In genomic region chr6:157034433-157035230, GRCh38 we compare ENCODE assay signal across 8 cellular contexts.
DNase-seq lines count a peak whose midpoint lies in the region; ATAC-seq, FAIRE-seq and TF ChIP-seq lines count a peak whose summit lies in the region.

No MANE protein-coding gene starts in this region.

- H2BK20ac ChIP-seq in H1 (ENCODE audit: low read length): no peak overlapping the region

- no peak overlapping the region for H3K4me2 ChIP-seq in H1 (ENCODE audit: insufficient read depth in 1 of 2, low read depth in 2 of 2, low read length in 2 of 2)

- H3K9me3 ChIP-seq in H1 (ENCODE audit: insufficient read depth in 2 of 2, low read depth in 1 of 2, low read length in 1 of 2): no peaks in the 10 kb centered on the region

- H3K23me2 ChIP-seq in H1 (ENCODE audit: low read depth, low read length): no peaks in the 10 kb centered on the region

- TF ChIP-seq CTCF in H1 (IDR thresholded peaks at IDR 0.05; ENCODE audit: control extremely low read depth in 1 of 3, insufficient read depth in 1 of 3, low read depth in 1 of 3, low read length in 3 of 3): peak in 2 of 3 experiments; percentile 44 to 56; a peak in 2 of 4 replicates
- peak; percentile 67 for TF ChIP-seq CTCF in natural killer cell (IDR thresholded peaks at IDR 0.05)

- no peak overlapping the region for H3K4ac ChIP-seq in H1 (replicated peaks; ENCODE audit: insufficient read length, low read depth, low read length)

- peak overlapping the region; percentile 97 for H3K4me3 Mint-ChIP-seq in natural killer cell

- peak; percentile 63 to 66 for TF ChIP-seq RAD21 in H1 (IDR thresholded peaks at IDR 0.05 in 1 of 2, conservative IDR thresholded peaks at IDR 0.05 in 1 of 2; ENCODE audit: low read depth in 2 of 2, low read length in 2 of 2)

- no peaks in the 10 kb centered on the region for H3K36me3 ChIP-seq in H1 (ENCODE audit: control insufficient read depth in 2 of 4, insufficient read depth in 4 of 4, low read length in 3 of 4)

- CTCF ChIA-PET in H1 (lab: Charles Lee; ENCODE audit: partially characterized antibody): interaction anchor here (0.6 to 2.4 kb wide), 29 partner anchors 8 to 1619 kb away, joined by 3 to 29 read pairs (median 3); no protein-coding TSS in a partner anchor

- no peak overlapping the region for H2BK15ac ChIP-seq in H1 (ENCODE audit: low read length)

- H3K4me1 ChIP-seq in H1 (replicated peaks in 1 of 4; ENCODE audit: control insufficient read depth in 3 of 4, insufficient read depth in 4 of 4, low read length in 3 of 4): peaks cover 8 to 22% (median 15%) of the 10 kb centered on the region in 4 experiments

- peaks cover 0 to 2% of the 10 kb centered on the region in 2 experiments for H4K20me1 ChIP-seq in H1 (replicated peaks in 1 of 2; ENCODE audit: control insufficient read depth in 1 of 2, insufficient read depth in 2 of 2, low read length in 2 of 2)

- H2AK5ac ChIP-seq in H1 (ENCODE audit: low read depth, low read length): no peak overlapping the region

- DNase-seq in NCI-H1092 treated with DMSO at 0.1 percent for 48 hours (lab: John Stamatoyannopoulos, UW) (peak; percentile 51), NCI-H1092 (lab: John Stamatoyannopoulos, UW) (no peak), KBM-7 (peak; percentile 61), SHP77 (lab: John Stamatoyannopoulos, UW) (peak; percentile 39 to 64), H1 (ENCODE audit: low read depth in 1 of 2, low spot score in 2 of 2) (no peak), natural killer cell (no peak), hypothalamus (lab: John Stamatoyannopoulos, UW) (no peak), UCSD-AML1 (lab: John Stamatoyannopoulos, UW; ENCODE audit: unreplicated experiment) (no peak)

- peak overlapping the region; percentile 90 to 94 for H3K27ac Mint-ChIP-seq in natural killer cell

- ATAC-seq in natural killer cell: peak; percentile 63 to 81 (median 74)

- no peak overlapping the region for H2BK120ac ChIP-seq in H1 (replicated peaks; ENCODE audit: low read depth, low read length)

- no peak overlapping the region for H2BK5ac ChIP-seq in H1 (ENCODE audit: low read depth, low read length)

- H3K27me3 ChIP-seq in H1 (replicated peaks in 1 of 4; ENCODE audit: control insufficient read depth in 3 of 4, extremely low read depth in 1 of 4, insufficient read depth in 3 of 4, low read length in 3 of 4): no peaks in the 10 kb centered on the region

- no peak overlapping the region for H3K27ac ChIP-seq in H1 (ENCODE audit: low read depth, low read length)

- H3K56ac ChIP-seq in H1 (replicated peaks; ENCODE audit: insufficient read length, low read depth, low read length): no peak overlapping the region

- H4K8ac ChIP-seq in H1 (ENCODE audit: extremely low read depth, insufficient read depth, low read length): no peak overlapping the region

- H3K79me1 ChIP-seq in H1 (ENCODE audit: low read depth, low read length): 0 out of 2 replicates have a peak, but pooled peaks cover 2% of the 10 kb centered on the region

- no peak overlapping the region for H2AFZ ChIP-seq in H1 (ENCODE audit: low read length)

- no peaks in the 10 kb centered on the region for H3K36me3 Mint-ChIP-seq in natural killer cell

- no peaks in the 10 kb centered on the region for H3K27me3 Mint-ChIP-seq in natural killer cell (ENCODE audit: low read depth in 2 of 2)

- no peak overlapping the region for H3K9ac ChIP-seq in H1 (replicated peaks in 1 of 4; ENCODE audit: extremely low read depth in 1 of 4, low read depth in 3 of 4, low read length in 3 of 4)

- no peak overlapping the region for H3K23ac ChIP-seq in H1 (ENCODE audit: insufficient read length)

- no peak overlapping the region for H4K91ac ChIP-seq in H1 (replicated peaks; ENCODE audit: insufficient read length, low read length)

- 63% methylated on average over 6 of the region's 6 CpGs; no CpG with 5 or more reads in 1 of the 2 experiments for WGBS in H1 (ENCODE audit: extremely low coverage in 1 of 2, insufficient coverage in 1 of 2, insufficient read length in 1 of 2, insufficient replicate concordance in 2 of 2, low coverage in 1 of 2, low lambda C conversion rate in 2 of 2, missing lambda C conversion rate in 1 of 2), 2 experiments

- TF ChIP-seq EP300 in H1 (IDR thresholded peaks at IDR 0.05; ENCODE audit: borderline replicate concordance in 1 of 2, low read depth in 2 of 2, low read length in 2 of 2): no peak

- peaks cover 5 to 64% of the 10 kb centered on the region in 2 experiments; a peak in 3 of 4 replicates for H3K79me2 ChIP-seq in H1 (ENCODE audit: control insufficient read depth in 1 of 2, insufficient read depth in 2 of 2, low read length in 2 of 2)

- H3K9me3 Mint-ChIP-seq in natural killer cell: no peaks in the 10 kb centered on the region

- H2BK12ac ChIP-seq in H1 (ENCODE audit: low read depth, low read length): no peak overlapping the region

- H4K5ac ChIP-seq in H1 (ENCODE audit: insufficient read length, low read depth, low read length): no peak overlapping the region

- POLR2A ChIA-PET in H1 (lab: Charles Lee; ENCODE audit: partially characterized antibody): interaction anchor here (1.2 to 1.6 kb wide), 3 partner anchors 13 to 100 kb away, joined by 3 to 8 read pairs (median 4); no protein-coding TSS in a partner anchor

- TF ChIP-seq POLR2A in H1 (IDR thresholded peaks at IDR 0.05; ENCODE audit: control extremely low read depth in 1 of 2, low read depth in 2 of 2, low read length in 2 of 2): no peak

- in situ Hi-C loops in KBM-7 (cut with MboI; ENCODE audit: low pct_unique_long_range_greater_than_20kb, low sequenced_read_pairs): no loop called here

- FAIRE-seq in H1 (lab: Jason Lieb, UNC): peak; percentile 77

- H3K4me3 ChIP-seq in H1 (ENCODE audit: extremely low read depth in 1 of 4, insufficient read depth in 2 of 4, low read depth in 3 of 4, low read length in 4 of 4): no peak overlapping the region

- no peak overlapping the region for H3K18ac ChIP-seq in H1 (ENCODE audit: extremely low read depth, low read length)

- intact Hi-C loops in natural killer cell (cut with micrococcal nuclease): loop anchor here (1.0 kb wide), 1 partner anchor 150 kb away; no protein-coding TSS in a partner anchor

- peaks cover 30 to 31% of the 10 kb centered on the region in 2 donors for H3K4me1 Mint-ChIP-seq in natural killer cell

- no peak overlapping the region for H3K14ac ChIP-seq in H1 (ENCODE audit: insufficient read length)

TF ChIP-seq in H1, 55 proteins besides CTCF, POLR2A, EP300 and RAD21:
- TF ChIP-seq SRF (IDR thresholded peaks at IDR 0.05; ENCODE audit: low read depth, low read length) (no peak), KDM5A (IDR thresholded peaks at IDR 0.05; ENCODE audit: low read length) (no peak), SIRT6 (IDR thresholded peaks at IDR 0.05; ENCODE audit: low read length) (no peak), HDAC6 (IDR thresholded peaks at IDR 0.05; ENCODE audit: low read depth, low read length) (no peak), EZH2 (IDR thresholded peaks at IDR 0.05; ENCODE audit: low read depth, low read length, severe bottlenecking) (no peak), NANOG (IDR thresholded peaks at IDR 0.05; ENCODE audit: insufficient read depth, low read depth, low read length, poor library complexity, severe bottlenecking) (no peak)

Comparison
In these comparisons a context has a peak if more than half of its experiments do, and no peak if none do; other contexts are left out.
1. DNase-seq: peak in NCI-H1092 treated with DMSO at 0.1 percent for 48 hours (single experiment), KBM-7 (single experiment) and SHP77 (2 of 2); none in NCI-H1092 (single experiment), H1 (0 of 2), natural killer cell (single experiment), hypothalamus (0 of 51) and UCSD-AML1 (single experiment).